Comparison of ENCODE assay signal across 8 cellular contexts in genomic region chr6:99520855-99521556, GRCh38. TPM values are rescaled to one million over a fixed set of nuclear protein-coding genes. Genes with fewer than 3 reads are reported as not detected.
DNase-seq lines count a peak whose midpoint lies in the region; ATAC-seq and TF ChIP-seq lines count a peak whose summit lies in the region.

No MANE protein-coding gene starts in this region.

- peaks cover 11% of the 10 kb centered on the region for H3K27me3 Mint-ChIP-seq in brain

- H3K4me3 Mint-ChIP-seq in brain, result peak overlapping the region; percentile 94 to 98 (median 97)

- peaks cover 0 to 4% (median 3%) of the 10 kb centered on the region in 5 experiments for H3K9me3 Mint-ChIP-seq in brain

- CTCF ChIA-PET in AG04450 (lab: Charles Lee), result interaction anchor here (0.7 to 3.5 kb wide), 13 partner anchors 10 to 226 kb away, joined by 3 to 29 read pairs (median 5); partner anchors contain the start of gene CCNC

- ATAC-seq in GM18861 (IDR thresholded peaks at IDR 0.05; ENCODE audit: unreplicated experiment) (peak; percentile 95), HG03066 (IDR thresholded peaks at IDR 0.05; ENCODE audit: low read depth, unreplicated experiment) (peak; percentile 95)

- H3K9me3 ChIP-seq in AG04450 (ENCODE audit: control insufficient read depth, insufficient read depth, low read length), result no peaks in the 10 kb centered on the region

- DNase-seq in AG04450 (ENCODE audit: low read depth, low spot score) (peak; percentile 52), NCI-H2107 treated with DMSO at 0.1 percent for 48 hours (lab: John Stamatoyannopoulos, UW; ENCODE audit: unreplicated experiment) (peak; percentile 50), UCSD-AML1 (lab: John Stamatoyannopoulos, UW; ENCODE audit: unreplicated experiment) (peak; percentile 86), skeletal muscle cell (ENCODE audit: low read depth) (peak; percentile 52)

- H3K27ac Mint-ChIP-seq in brain, result peak overlapping the region; percentile 92 to 99 (median 98)

- peaks cover 23% of the 10 kb centered on the region for H3K4me1 Mint-ChIP-seq in brain

- peak overlapping the region; percentile 80 for H3K27ac ChIP-seq in AG04450 (ENCODE audit: low read depth, low read length)

- H3K36me3 Mint-ChIP-seq in brain, result no peaks in the 10 kb centered on the region

- TF ChIP-seq CTCF in AG04450 (IDR thresholded peaks at IDR 0.05; ENCODE audit: low read depth, low read length), result peak; percentile 91
- TF ChIP-seq CTCF in brain (conservative IDR thresholded peaks at IDR 0.05), result peak; percentile 64 to 82

- H3K4me3 ChIP-seq in AG04450 (ENCODE audit: low read depth, low read length) (peak overlapping the region; percentile 96), iPS-11a (ENCODE audit: low read depth, low read length) (peak overlapping the region; percentile 93), skeletal muscle cell (ENCODE audit: low read depth, low read length) (peak overlapping the region; percentile 84)

- H3K27me3 ChIP-seq in AG04450 (ENCODE audit: control insufficient read depth, insufficient read depth, low read length), result no peaks in the 10 kb centered on the region

- POLR2A ChIA-PET in AG04450 (lab: Yijun Ruan, JAX), result interaction anchor here (1.5 to 2.1 kb wide), 2 partner anchors 47 to 127 kb away, joined by 5 to 12 read pairs; partner anchors contain the start of gene CCNC

RNA-seq across cellular contexts. Expression of gene USP45, which starts 5.8 kb away (rescaled TPM):
- polyA plus RNA-seq in AG04450 (2011; rRNA removed) (10.0 and 12.7 TPM in 2 replicates), brain (ENCODE audit: insufficient read depth, low read depth, low replicate concordance) (1.6 TPM)
- 11.0 and 16.8 TPM in 2 replicates for polyA minus RNA-seq in AG04450 (2011; rRNA and poly(A)+ RNA removed)

RNA-seq across cellular contexts. Expression of gene CCNC, which starts 47.5 kb away (rescaled TPM):
- polyA plus RNA-seq in AG04450 (2011; rRNA removed) (54.9 and 68.4 TPM in 2 replicates), brain (ENCODE audit: insufficient read depth, low read depth, low replicate concordance) (18.6 TPM)
- polyA minus RNA-seq in AG04450 (2011; rRNA and poly(A)+ RNA removed), result 21.1 and 46.1 TPM in 2 replicates

Comparison
In these comparisons a context has a peak if more than half of its experiments do, and no peak if none do; other contexts are left out.
1. Peak in every context shown above with its lines: DNase-seq, ATAC-seq, H3K4me3 ChIP-seq and H3K27ac ChIP-seq.